ENCODE assay signal across 19 cellular contexts in genomic region chr4:56914336-56914735, GRCh38. TPM values are rescaled to one million over a fixed set of nuclear protein-coding genes. Genes with fewer than 3 reads are reported as not detected.
DNase-seq lines count a peak whose midpoint lies in the region; ATAC-seq and TF ChIP-seq lines count a peak whose summit lies in the region.
"Had no signal": no experiment of that assay in that cellular context is flagged by ENCODE, and none has a peak within 500 bp of the region (broad histone marks: within the 10 kb centered on the region; RNA-seq: fewer than 3 reads in every experiment).

No MANE protein-coding gene starts in this region.

- CTCF ChIA-PET in activated CD8-positive, alpha-beta T cell treated with anti-CD3 and anti-CD28 coated beads for 36 hours (lab: Charles Lee), result no interaction called here
- CTCF ChIA-PET in activated CD8-positive, alpha-beta T cell treated with anti-CD3 and anti-CD28 coated beads, Interleukin-2, amount 10 ng/mL, durations not matched to agents 7 days and 5 days (lab: Charles Lee), result no interaction called here
- CTCF ChIA-PET in naive thymus-derived CD4-positive, alpha-beta T cell (lab: Charles Lee), result no interaction called here
- CTCF ChIA-PET in WTC11 (lab: Charles Lee), result no interaction called here

- peaks cover 34% of the 10 kb centered on the region for H3K36me3 Mint-ChIP-seq in activated CD8-positive, alpha-beta T cell treated with anti-CD3 and anti-CD28 coated beads for 36 hours (ENCODE audit: low read depth)
- H3K36me3 Mint-ChIP-seq in activated CD8-positive, alpha-beta T cell treated with anti-CD3 and anti-CD28 coated beads, Interleukin-2, amount 10 ng/mL, durations not matched to agents 7 days and 5 days (ENCODE audit: low read depth), result peaks cover 46% of the 10 kb centered on the region
- H3K36me3 Mint-ChIP-seq in naive thymus-derived CD4-positive, alpha-beta T cell, result peaks cover 4 to 25% (median 7%) of the 10 kb centered on the region in 5 donors
- peaks cover 33% of the 10 kb centered on the region for H3K36me3 Mint-ChIP-seq in WTC11

- peaks cover 50% of the 10 kb centered on the region for H3K4me1 ChIP-seq in DND-41 (ENCODE audit: insufficient read depth, low read length)
- peaks cover 42 to 61% of the 10 kb centered on the region in 2 donors for H3K4me1 ChIP-seq in naive thymus-derived CD4-positive, alpha-beta T cell (ENCODE audit: control insufficient read depth in 2 of 2, insufficient read depth in 2 of 2, low read length in 2 of 2)
- no peaks in the 10 kb centered on the region for H3K4me1 ChIP-seq in BE2C

- no peak for DNase-seq in activated CD8-positive, alpha-beta T cell treated with anti-CD3 and anti-CD28 coated beads for 36 hours
- no peak for DNase-seq in activated CD8-positive, alpha-beta T cell treated with anti-CD3 and anti-CD28 coated beads, Interleukin-2, amount 10 ng/mL, durations not matched to agents 7 days and 5 days
- DNase-seq in DND-41 (no peak), MV-4-11 (lab: John Stamatoyannopoulos, UW) (peak; percentile 28), GM10266 (ENCODE audit: extremely low spot score) (no peak), WTC11 (ENCODE audit: low spot score) (no peak), BE2C (no peak)
- no peak for DNase-seq in naive thymus-derived CD4-positive, alpha-beta T cell
- DNase-seq: DMS 273 treated with DMSO at 0.1 percent for 48 hours, EL, GM23248, MG63, NCI-H187 treated with DMSO at 0.1 percent for 48 hours, NCI-H2171, NCI-H82, SHP77 had no signal

- no peak for TF ChIP-seq CTCF in activated CD8-positive, alpha-beta T cell treated with anti-CD3 and anti-CD28 coated beads for 36 hours (IDR thresholded peaks at IDR 0.05)
- TF ChIP-seq CTCF in DND-41 (IDR thresholded peaks at IDR 0.05; ENCODE audit: borderline replicate concordance, extremely low read depth, low read length, poor library complexity, severe bottlenecking), result no peak
- TF ChIP-seq CTCF in GM10266 (IDR thresholded peaks at IDR 0.05; ENCODE audit: control insufficient read depth, insufficient read depth, low read depth, missing control alignments), result no peak
- no peak for TF ChIP-seq CTCF in WTC11 (IDR thresholded peaks at IDR 0.05)
- no peak for TF ChIP-seq CTCF in BE2C (IDR thresholded peaks at IDR 0.05; ENCODE audit: low read depth, low read length)

- H2AFZ ChIP-seq in DND-41 (ENCODE audit: low read depth, low read length), result no peak overlapping the region
- H2AFZ ChIP-seq: GM23248 had no signal

- POLR2A ChIA-PET in activated CD8-positive, alpha-beta T cell treated with anti-CD3 and anti-CD28 coated beads for 36 hours (lab: Charles Lee), result no interaction called here
- POLR2A ChIA-PET in activated CD8-positive, alpha-beta T cell treated with anti-CD3 and anti-CD28 coated beads, Interleukin-2, amount 10 ng/mL, durations not matched to agents 7 days and 5 days (lab: Charles Lee), result interaction anchor here (0.6 kb wide), 1 partner anchor 463 kb away, joined by 3 read pairs; no protein-coding TSS in a partner anchor
- POLR2A ChIA-PET in naive thymus-derived CD4-positive, alpha-beta T cell (lab: Charles Lee), result interaction anchor here (3.2 kb wide), 1 partner anchor 64 kb away, joined by 12 read pairs; the partner anchor contains the start of genes NOA1 and POLR2B
- POLR2A ChIA-PET in WTC11 (lab: Charles Lee), result no interaction called here

- ATAC-seq in activated CD8-positive, alpha-beta T cell treated with anti-CD3 and anti-CD28 coated beads for 36 hours, result no peak
- ATAC-seq in activated CD8-positive, alpha-beta T cell treated with anti-CD3 and anti-CD28 coated beads, Interleukin-2, amount 10 ng/mL, durations not matched to agents 7 days and 5 days, result no peak
- ATAC-seq in DND-41 (ENCODE audit: insufficient read depth, low read depth), result no peak
- ATAC-seq in naive thymus-derived CD4-positive, alpha-beta T cell, result no peak
- ATAC-seq in WTC11, result no peak
- ATAC-seq: A549, HCT116 had no signal

- peak overlapping the region; percentile 8 for H3K27ac Mint-ChIP-seq in activated CD8-positive, alpha-beta T cell treated with anti-CD3 and anti-CD28 coated beads for 36 hours
- H3K27ac Mint-ChIP-seq in activated CD8-positive, alpha-beta T cell treated with anti-CD3 and anti-CD28 coated beads, Interleukin-2, amount 10 ng/mL, durations not matched to agents 7 days and 5 days, result no peak overlapping the region
- peak overlapping the region in 6 of 9 donors; percentile 15 to 73 (median 59) for H3K27ac Mint-ChIP-seq in naive thymus-derived CD4-positive, alpha-beta T cell
- H3K27ac Mint-ChIP-seq in WTC11, result no peak overlapping the region

- H3K9ac ChIP-seq in DND-41 (ENCODE audit: low read depth, low read length), result no peak overlapping the region
- H3K9ac ChIP-seq: GM23248, KMS-11 had no signal

- H3K36me3 ChIP-seq in DND-41 (ENCODE audit: insufficient read depth, low read length) (peaks cover 71% of the 10 kb centered on the region), BE2C (no peaks in the 10 kb centered on the region)
- peaks cover 0 to 8% (median 8%) of the 10 kb centered on the region in 3 experiments for H3K36me3 ChIP-seq in naive thymus-derived CD4-positive, alpha-beta T cell (ENCODE audit: control insufficient read depth in 2 of 3, insufficient read depth in 3 of 3, low read length in 3 of 3)

- no peak overlapping the region for H3K27ac ChIP-seq in DND-41 (ENCODE audit: low read length)
- H3K27ac ChIP-seq in naive thymus-derived CD4-positive, alpha-beta T cell (ENCODE audit: low read depth, low read length), result no peak overlapping the region
- H3K27ac ChIP-seq: A549, GM23248, KMS-11 had no signal

- H3K9me3 ChIP-seq in DND-41 (ENCODE audit: insufficient read depth, low read length, severe bottlenecking) (no peaks in the 10 kb centered on the region), BE2C (no peaks in the 10 kb centered on the region)
- H3K9me3 ChIP-seq in naive thymus-derived CD4-positive, alpha-beta T cell (ENCODE audit: control insufficient read depth in 2 of 3, low read length in 3 of 3), result no peaks in the 10 kb centered on the region
- H3K9me3 ChIP-seq: A549, MG63 had no signal

- peaks cover 57% of the 10 kb centered on the region for H3K4me1 Mint-ChIP-seq in activated CD8-positive, alpha-beta T cell treated with anti-CD3 and anti-CD28 coated beads for 36 hours (ENCODE audit: low read depth)
- peaks cover 43% of the 10 kb centered on the region for H3K4me1 Mint-ChIP-seq in activated CD8-positive, alpha-beta T cell treated with anti-CD3 and anti-CD28 coated beads, Interleukin-2, amount 10 ng/mL, durations not matched to agents 7 days and 5 days (ENCODE audit: low read depth)
- H3K4me1 Mint-ChIP-seq in naive thymus-derived CD4-positive, alpha-beta T cell, result peaks cover 40 to 80% (median 70%) of the 10 kb centered on the region in 7 donors
- H3K4me1 Mint-ChIP-seq in WTC11, result peaks cover 29% of the 10 kb centered on the region

- peak overlapping the region; percentile 42; the same call in 1 of the 2 replicates for H3K4me2 ChIP-seq in DND-41 (ENCODE audit: insufficient read depth, low read length)
- H3K4me2 ChIP-seq: A549, KMS-11 had no signal

- peaks cover 60% of the 10 kb centered on the region for H4K20me1 ChIP-seq in DND-41 (ENCODE audit: insufficient read depth, low read length)

- H3K4me3 ChIP-seq in DND-41 (ENCODE audit: low read depth in 1 of 2, low read length in 2 of 2) (no peak overlapping the region), BE2C (ENCODE audit: low read depth, low read length) (no peak overlapping the region)
- H3K4me3 ChIP-seq in naive thymus-derived CD4-positive, alpha-beta T cell (ENCODE audit: low read length), result no peak overlapping the region
- H3K4me3 ChIP-seq: A549, GM23248, MG63 had no signal

- peaks cover 100% of the 10 kb centered on the region for H3K79me2 ChIP-seq in DND-41 (ENCODE audit: insufficient read depth, low read length)

- H3K9me3 Mint-ChIP-seq in activated CD8-positive, alpha-beta T cell treated with anti-CD3 and anti-CD28 coated beads for 36 hours, result no peaks in the 10 kb centered on the region
- H3K9me3 Mint-ChIP-seq in activated CD8-positive, alpha-beta T cell treated with anti-CD3 and anti-CD28 coated beads, Interleukin-2, amount 10 ng/mL, durations not matched to agents 7 days and 5 days (ENCODE audit: insufficient read depth), result no peaks in the 10 kb centered on the region
- no peaks in the 10 kb centered on the region for H3K9me3 Mint-ChIP-seq in naive thymus-derived CD4-positive, alpha-beta T cell
- no peaks in the 10 kb centered on the region for H3K9me3 Mint-ChIP-seq in WTC11

- intact Hi-C loops in activated CD8-positive, alpha-beta T cell treated with anti-CD3 and anti-CD28 coated beads for 36 hours (cut with micrococcal nuclease), result no loop called here
- intact Hi-C loops in naive thymus-derived CD4-positive, alpha-beta T cell (cut with micrococcal nuclease), result no loop called here

- H3K27me3 ChIP-seq in DND-41 (ENCODE audit: insufficient read depth, low read length, poor library complexity), result no peaks in the 10 kb centered on the region
- H3K27me3 ChIP-seq in naive thymus-derived CD4-positive, alpha-beta T cell (ENCODE audit: control insufficient read depth in 2 of 2, insufficient read depth in 2 of 2, low read length in 2 of 2), result no peaks in the 10 kb centered on the region
- peaks cover 21% of the 10 kb centered on the region for H3K27me3 ChIP-seq in BE2C
- H3K27me3 ChIP-seq: MG63 had no signal

- no peaks in the 10 kb centered on the region for H3K27me3 Mint-ChIP-seq in activated CD8-positive, alpha-beta T cell treated with anti-CD3 and anti-CD28 coated beads for 36 hours
- no peaks in the 10 kb centered on the region for H3K27me3 Mint-ChIP-seq in activated CD8-positive, alpha-beta T cell treated with anti-CD3 and anti-CD28 coated beads, Interleukin-2, amount 10 ng/mL, durations not matched to agents 7 days and 5 days (ENCODE audit: low read depth)
- H3K27me3 Mint-ChIP-seq in naive thymus-derived CD4-positive, alpha-beta T cell, result no peaks in the 10 kb centered on the region
- H3K27me3 Mint-ChIP-seq in WTC11 (ENCODE audit: low read depth), result no peaks in the 10 kb centered on the region

- no peak overlapping the region for H3K4me3 Mint-ChIP-seq in activated CD8-positive, alpha-beta T cell treated with anti-CD3 and anti-CD28 coated beads for 36 hours
- no peak overlapping the region for H3K4me3 Mint-ChIP-seq in activated CD8-positive, alpha-beta T cell treated with anti-CD3 and anti-CD28 coated beads, Interleukin-2, amount 10 ng/mL, durations not matched to agents 7 days and 5 days
- peak overlapping the region in 8 of 10 donors; percentile 1 to 67 (median 43) for H3K4me3 Mint-ChIP-seq in naive thymus-derived CD4-positive, alpha-beta T cell
- no peak overlapping the region for H3K4me3 Mint-ChIP-seq in WTC11

RNA-seq across cellular contexts. Expression of gene REST, which starts 6.6 kb away (rescaled TPM):
- total RNA-seq in activated CD8-positive, alpha-beta T cell treated with anti-CD3 and anti-CD28 coated beads for 36 hours, result 10 to 100 TPM; 41.0 to 41.2 TPM
- 10 to 100 TPM; 45.1 to 46.1 TPM for total RNA-seq in activated CD8-positive, alpha-beta T cell treated with anti-CD3 and anti-CD28 coated beads, Interleukin-2, amount 10 ng/mL, durations not matched to agents 7 days and 5 days
- total RNA-seq in naive thymus-derived CD4-positive, alpha-beta T cell, result 10 to 100 TPM; 55.7 to 86.4 (median 72.8) TPM
- polyA plus RNA-seq in naive thymus-derived CD4-positive, alpha-beta T cell, result 100 to 1,000 TPM; 174 to 203 TPM
- 73.9 to 76.4 TPM (median 75.1 TPM) in 3 replicates for total RNA-seq in WTC11 (2021)
- 0.06 TPM for polyA plus RNA-seq in BE2C (2012; ENCODE audit: insufficient read depth, insufficient read length, low read depth)

Comparison
In these comparisons a context has a peak if more than half of its experiments do, and no peak if none do; other contexts are left out.
1. H3K27ac Mint-ChIP-seq: peak in activated CD8-positive, alpha-beta T cell treated with anti-CD3 and anti-CD28 coated beads for 36 hours (single experiment) and naive thymus-derived CD4-positive, alpha-beta T cell (6 of 9); none in activated CD8-positive, alpha-beta T cell treated with anti-CD3 and anti-CD28 coated beads, Interleukin-2, amount 10 ng/mL, durations not matched to agents 7 days and 5 days (single experiment) and WTC11 (single experiment).
2. POLR2A ChIA-PET loops: an anchor here in activated CD8-positive, alpha-beta T cell treated with anti-CD3 and anti-CD28 coated beads, Interleukin-2, amount 10 ng/mL, durations not matched to agents 7 days and 5 days (0.6 kb wide) and naive thymus-derived CD4-positive, alpha-beta T cell (3.2 kb wide); none called in activated CD8-positive, alpha-beta T cell treated with anti-CD3 and anti-CD28 coated beads for 36 hours and WTC11.
3. H3K4me3 Mint-ChIP-seq: peak in naive thymus-derived CD4-positive, alpha-beta T cell (8 of 10); none in activated CD8-positive, alpha-beta T cell treated with anti-CD3 and anti-CD28 coated beads for 36 hours (single experiment), activated CD8-positive, alpha-beta T cell treated with anti-CD3 and anti-CD28 coated beads, Interleukin-2, amount 10 ng/mL, durations not matched to agents 7 days and 5 days (single experiment) and WTC11 (single experiment).